1 cellular context compared by ENCODE assay signal in genomic region chr3:194140520-194141414, GRCh38.
TF ChIP-seq lines count a peak whose summit lies in the region.

No MANE protein-coding gene starts in this region.

TF ChIP-seq in K562, 482 proteins besides CTCF, POLR2A, EP300 and RAD21 (continued from another document):
- 0 out of 2 replicates have a peak, but pooled peaks have one; percentile 16 for TF ChIP-seq MAX (CRISPR knock-in tag; IDR thresholded peaks at IDR 0.05)
- 0 out of 4 replicates have a peak, but pooled peaks of 1 of the 2 experiments have one; percentile 57 for TF ChIP-seq BCLAF1 (IDR thresholded peaks at IDR 0.05; ENCODE audit: borderline replicate concordance in 1 of 2, control insufficient read depth in 1 of 2, low read depth in 2 of 2, low read length in 1 of 2)
- peak; percentile 87 for TF ChIP-seq GATA2 (CRISPR knock-in tag; IDR thresholded peaks at IDR 0.05)
- no peak for TF ChIP-seq PCBP2 (IDR thresholded peaks at IDR 0.05; ENCODE audit: low read depth, low read length, poor library complexity, severe bottlenecking)
- no peak for TF ChIP-seq E2F8 (IDR thresholded peaks at IDR 0.05; ENCODE audit: low read depth, partially characterized antibody)
